In genomic region chr12:3035815-3036702, GRCh38 we compare ENCODE assay signal across 1 cellular context.
TF ChIP-seq lines count a peak whose summit lies in the region.

No MANE protein-coding gene starts in this region.

TF ChIP-seq in A549, 52 proteins besides CTCF, POLR2A, EP300 and RAD21 (continued from another document):
- no peak for TF ChIP-seq HMGXB4 (CRISPR knock-in tag; IDR thresholded peaks at IDR 0.05; ENCODE audit: borderline replicate concordance)
- no peak for TF ChIP-seq ZSCAN20 (CRISPR knock-in tag; IDR thresholded peaks at IDR 0.05)
- TF ChIP-seq CHD2 (IDR thresholded peaks at IDR 0.05; ENCODE audit: low read length, partially characterized antibody) = no peak
- no peak for TF ChIP-seq NFE2L2 (conservative IDR thresholded peaks at IDR 0.05; ENCODE audit: low read length)
